Comparison of ENCODE assay signal across 24 cellular contexts in genomic region chr10:114316744-114317143, GRCh38.
"Had no signal": no experiment of that assay in that cellular context is flagged by ENCODE, and none has a peak within 500 bp of the region (broad histone marks: within the 10 kb centered on the region; RNA-seq: fewer than 3 reads in every experiment).

No MANE protein-coding gene starts in this region.

- H3K36me3 ChIP-seq: neutrophil, right lobe of liver had no signal

- H3K9me3 ChIP-seq: mucosa of descending colon, neutrophil, right lobe of liver, testis, tibial artery had no signal

- H3K27ac ChIP-seq: neutrophil, right lobe of liver, testis, tibial artery had no signal

- H3K9ac ChIP-seq: parathyroid adenoma had no signal

- H3K4me1 ChIP-seq: right lobe of liver, testis, tibial artery had no signal

- H3K4me1 Mint-ChIP-seq: immature natural killer cell; naive B cell; stimulated activated memory B cell treated with anti-CD40 and anti-IgM and Interleukin-4, amounts not matched to agents 10 μg/mL and 1 μg/mL and 100 μg/mL, for 72 hours had no signal

- H2AFZ ChIP-seq: parathyroid adenoma had no signal

- H3K27ac Mint-ChIP-seq: immature natural killer cell; mesothelial cell of epicardium; progenitor cell of endocrine pancreas; stimulated activated memory B cell treated with anti-CD40 and anti-IgM and Interleukin-4, amounts not matched to agents 10 μg/mL and 1 μg/mL and 100 μg/mL, for 72 hours; type B pancreatic cell had no signal

- H3K4me3 Mint-ChIP-seq: immature natural killer cell; mesothelial cell of epicardium; naive B cell; natural killer cell treated with Interleukin-12 subunit alpha and Interleukin-12 subunit beta and Interleukin-15 and Interleukin-18, amount 100 ng/mL, for 72 hours; stimulated activated memory B cell treated with anti-CD40 and anti-IgM and Interleukin-4, amounts not matched to agents 10 μg/mL and 1 μg/mL and 100 μg/mL, for 72 hours; type B pancreatic cell had no signal

- H3K4me3 ChIP-seq: lung, mucosa of descending colon, right lobe of liver, smooth muscle cell, testis, tibial artery had no signal

- H3K9me3 Mint-ChIP-seq: immature natural killer cell; mesothelial cell of epicardium; natural killer cell treated with Interleukin-12 subunit alpha and Interleukin-12 subunit beta and Interleukin-15 and Interleukin-18, amount 100 ng/mL, for 72 hours; stimulated activated memory B cell treated with anti-CD40 and anti-IgM and Interleukin-4, amounts not matched to agents 10 μg/mL and 1 μg/mL and 100 μg/mL, for 72 hours; type B pancreatic cell had no signal

- DNase-seq: cortex of kidney; effector CD4-positive, alpha-beta T cell; hypothalamus; immature natural killer cell; mesenchymal stem cell; mucosa of descending colon; naive B cell; right lobe of liver; stimulated activated CD4-positive, alpha-beta T cell treated with anti-CD3 and anti-CD28 coated beads, Interleukin-2, amount 100 ng/mL, for 24 hours; stimulated activated CD4-positive, alpha-beta T cell treated with anti-CD3 and anti-CD28 coated beads, Interleukin-4, amount 100 ng/mL, for 24 hours; stimulated activated naive CD8-positive, alpha-beta T cell treated with anti-CD3 and anti-CD28 coated beads, Interleukin-15, Interleukin-2, amounts not matched to agents 100 U/mL and 50 U/mL, for 24 hours; substantia nigra; testis had no signal

- H3K4me2 ChIP-seq: smooth muscle cell had no signal

- H3K27me3 ChIP-seq: neutrophil, right lobe of liver, testis, tibial artery had no signal

- H3K36me3 Mint-ChIP-seq: immature natural killer cell; mesothelial cell of epicardium; naive B cell; natural killer cell treated with Interleukin-12 subunit alpha and Interleukin-12 subunit beta and Interleukin-15 and Interleukin-18, amount 100 ng/mL, for 72 hours; stimulated activated memory B cell treated with anti-CD40 and anti-IgM and Interleukin-4, amounts not matched to agents 10 μg/mL and 1 μg/mL and 100 μg/mL, for 72 hours had no signal

- ATAC-seq: left lobe of liver; mucosa of descending colon; natural killer cell treated with Interleukin-12 subunit alpha and Interleukin-12 subunit beta and Interleukin-15 and Interleukin-18, amount 100 ng/mL, for 72 hours; right lobe of liver; stimulated activated memory B cell treated with anti-CD40 and anti-IgM and Interleukin-4, amounts not matched to agents 10 μg/mL and 1 μg/mL and 100 μg/mL, for 72 hours; stimulated activated naive CD8-positive, alpha-beta T cell treated with anti-CD3 and anti-CD28 coated beads, Interleukin-15, Interleukin-2, amounts not matched to agents 100 U/mL and 50 U/mL, for 24 hours had no signal
